In genomic region chr12:51972849-51973273, GRCh38 we compare ENCODE assay signal across 8 cellular contexts. TPM values are rescaled to one million over a fixed set of nuclear protein-coding genes. Genes with fewer than 3 reads are reported as not detected.
A peak's percentile ranks its signal among the peaks of the same experiment; 100 is the strongest.
DNase-seq lines count a peak whose midpoint lies in the region; ATAC-seq and TF ChIP-seq lines count a peak whose summit lies in the region.

No MANE protein-coding gene starts in this region.

- H3K4me2 ChIP-seq in neuronal stem cell (ENCODE audit: insufficient read depth, low read length, poor library complexity, severe bottlenecking), result no peak overlapping the region

- no peak for TF ChIP-seq CTCF in transverse colon (IDR thresholded peaks at IDR 0.05)

- TF ChIP-seq POLR2A in transverse colon (IDR thresholded peaks at IDR 0.05), result no peak

- TF ChIP-seq EP300 in transverse colon (IDR thresholded peaks at IDR 0.05; ENCODE audit: low read depth), result no peak

- no peak overlapping the region for H2BK5ac ChIP-seq in neuronal stem cell (ENCODE audit: low read length)

- peaks cover 6 to 7% of the 10 kb centered on the region in 2 donors for H3K4me1 ChIP-seq in neuronal stem cell (ENCODE audit: control insufficient read depth in 2 of 2, insufficient read depth in 1 of 2, low read depth in 1 of 2, low read length in 2 of 2)
- H3K4me1 ChIP-seq in transverse colon, result peaks cover 11 to 57% (median 42%) of the 10 kb centered on the region in 4 donors

- H3K27ac ChIP-seq in epithelial cell of prostate, result peak overlapping the region; percentile 71
- peak overlapping the region; percentile 5 for H3K27ac ChIP-seq in neuronal stem cell (replicated peaks; ENCODE audit: low read length)
- H3K27ac ChIP-seq in transverse colon, result peak overlapping the region in 3 of 4 donors; percentile 11 to 45 (median 32)

- H3K27me3 ChIP-seq in neuronal stem cell (ENCODE audit: control insufficient read depth in 3 of 3, insufficient read depth in 3 of 3, low read depth in 1 of 3, low read length in 3 of 3), result no peaks in the 10 kb centered on the region
- no peaks in the 10 kb centered on the region for H3K27me3 ChIP-seq in transverse colon

- H3K9me3 ChIP-seq in neuronal stem cell (replicated peaks in 1 of 2; ENCODE audit: control insufficient read depth in 2 of 2, insufficient read depth in 1 of 2, low read depth in 1 of 2, low read length in 2 of 2) (peaks cover 0 to 2% of the 10 kb centered on the region in 2 donors), transverse colon (no peaks in the 10 kb centered on the region)

- no peak overlapping the region for H3K14ac ChIP-seq in neuronal stem cell (ENCODE audit: low read length)

- H4K91ac ChIP-seq in neuronal stem cell (ENCODE audit: low read depth, low read length, poor library complexity), result no peak overlapping the region

- no peak overlapping the region for H2BK120ac ChIP-seq in neuronal stem cell (ENCODE audit: low read depth, low read length)

- WGBS in neuronal stem cell (ENCODE audit: extremely low coverage in 2 of 2, insufficient read length in 2 of 2, insufficient replicate concordance in 1 of 2), 2 donors, result no CpG with 5 or more reads among the region's 9 CpGs
- WGBS in transverse colon (ENCODE audit: low coverage in 1 of 2), 2 donors, result 56 to 62% methylated on average over 7 to 9 of the region's 9 CpGs

- no peak overlapping the region for H2BK15ac ChIP-seq in neuronal stem cell (ENCODE audit: low read length)

- peaks cover 3 to 63% of the 10 kb centered on the region in 2 donors for H3K36me3 ChIP-seq in neuronal stem cell (replicated peaks in 1 of 2; ENCODE audit: control insufficient read depth in 2 of 2, insufficient read depth in 2 of 2, low read length in 2 of 2)
- H3K36me3 ChIP-seq in transverse colon, result peaks cover 0 to 17% (median 3%) of the 10 kb centered on the region in 4 donors

- no peak overlapping the region for H3K4ac ChIP-seq in neuronal stem cell (ENCODE audit: low read length)

- no peak overlapping the region for H2AFZ ChIP-seq in neuronal stem cell (ENCODE audit: low read length)

- H3K9ac ChIP-seq in neuronal stem cell (ENCODE audit: low read depth, low read length, poor library complexity), result no peak overlapping the region

- intact Hi-C loops in transverse colon (cut with DNase I; ENCODE audit: low total_unique reads), result no loop called here

- no peak overlapping the region for H4K8ac ChIP-seq in neuronal stem cell (ENCODE audit: low read depth, low read length)

- peaks cover 3% of the 10 kb centered on the region for H3K79me1 ChIP-seq in neuronal stem cell (ENCODE audit: low read depth, low read length)

- no peak overlapping the region for H2AK5ac ChIP-seq in neuronal stem cell (ENCODE audit: low read depth, low read length)

- H3K4me3 ChIP-seq in neuronal stem cell (ENCODE audit: low read length in 2 of 2) (no peak overlapping the region), transverse colon (no peak overlapping the region)

- ATAC-seq in HG02938 (IDR thresholded peaks at IDR 0.05; ENCODE audit: unreplicated experiment), result no peak

- DNase-seq in GF-D8 (lab: John Stamatoyannopoulos, UW), result peak; percentile 99
- peak; percentile 35 to 38 for DNase-seq in activated CD4-positive, alpha-beta T cell treated with anti-CD3 and anti-CD28 coated beads for 4 hours
- DNase-seq in epithelial cell of prostate (ENCODE audit: low read depth, low spot score), result no peak
- DNase-seq in neuronal stem cell (ENCODE audit: low spot score), result no peak
- peak; percentile 45 for DNase-seq in transverse colon
- DNase-seq in NCI-H510A treated with DMSO at 0.1 percent for 48 hours (lab: John Stamatoyannopoulos, UW), result no peak
- DNase-seq in NCI-H2196 treated with DMSO at 0.1 percent for 48 hours (lab: John Stamatoyannopoulos, UW; ENCODE audit: unreplicated experiment), result no peak

- in situ Hi-C loops in transverse colon (cut with MboI; ENCODE audit: low pct_ligation_motif_present in 1 of 4, low pct_unique_long_range_greater_than_20kb in 1 of 4, low sequenced_read_pairs in 3 of 4), result loop anchor here in 1 of 4 donors (10.0 kb wide), 1 partner anchor 48 kb away; no protein-coding TSS in a partner anchor

- no peak overlapping the region for H3K23ac ChIP-seq in neuronal stem cell (ENCODE audit: low read depth, low read length, poor library complexity)

- no peak overlapping the region for H3K18ac ChIP-seq in neuronal stem cell (ENCODE audit: low read length)

- no peak overlapping the region for H2BK12ac ChIP-seq in neuronal stem cell (ENCODE audit: low read length)

RNA-seq across cellular contexts. Expression of gene ACVR1B, which starts 21.4 kb away (rescaled TPM):
- polyA plus RNA-seq in neuronal stem cell (2013, experiment 1 of 2), result 12.6 TPM
- polyA plus RNA-seq in neuronal stem cell (2013, experiment 2 of 2), result 12.7 TPM
- 10 to 100 TPM; 22.5 to 96.9 (median 68.7) TPM for total RNA-seq in transverse colon

RNA-seq across cellular contexts. Expression of gene TAMALIN, which starts 33.9 kb away (rescaled TPM):
- 11.1 TPM for polyA plus RNA-seq in neuronal stem cell (2013, experiment 1 of 2)
- polyA plus RNA-seq in neuronal stem cell (2013, experiment 2 of 2), result 10.9 TPM
- 10 to 100 TPM in 2 of 4 donors, 1 to 10 TPM in 2; 5.9 to 20.6 (median 9.7) TPM for total RNA-seq in transverse colon

Comparison
In these comparisons a context has a peak if more than half of its experiments do, and no peak if none do; other contexts are left out.
1. DNase-seq: peak in GF-D8 (single experiment), activated CD4-positive, alpha-beta T cell treated with anti-CD3 and anti-CD28 coated beads for 4 hours (2 of 2) and transverse colon (single experiment); none in epithelial cell of prostate (single experiment), neuronal stem cell (single experiment), NCI-H510A treated with DMSO at 0.1 percent for 48 hours (single experiment) and NCI-H2196 treated with DMSO at 0.1 percent for 48 hours (single experiment).
2. H3K27ac ChIP-seq: peak in every context shown above with its lines; median percentile 71 in epithelial cell of prostate; 32 in transverse colon; 5 in neuronal stem cell.